In the genomic region with DNA sequence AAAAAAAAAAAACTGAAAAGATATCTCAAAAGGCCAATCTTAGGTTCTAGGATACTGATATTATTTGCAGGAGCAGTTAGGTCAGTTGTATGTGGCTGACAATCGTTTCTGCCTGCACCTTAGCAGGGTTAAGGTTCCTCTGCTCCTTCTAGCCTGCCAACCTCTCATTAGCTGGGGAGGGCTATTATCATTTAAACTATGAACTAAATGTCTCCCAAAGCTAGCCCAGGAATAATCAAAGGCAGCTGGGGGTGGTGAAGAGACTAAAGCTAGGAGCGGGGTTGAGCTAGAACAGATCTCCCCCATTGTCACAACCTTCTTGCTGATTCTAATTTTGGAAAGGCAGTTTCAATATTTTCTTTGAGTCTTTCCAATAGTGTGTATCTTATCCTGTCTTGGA, we compare ENCODE assay signal across 16 cellular contexts.
DNase-seq lines count a peak whose midpoint lies in the region; ATAC-seq, FAIRE-seq and TF ChIP-seq lines count a peak whose summit lies in the region.
"Had no signal": no experiment of that assay in that cellular context is flagged by ENCODE, and none has a peak within 500 bp of the region (broad histone marks: within the 10 kb centered on the region; RNA-seq: fewer than 3 reads in every experiment).

No MANE protein-coding gene starts in this region.

- FAIRE-seq in HepG2 (lab: Jason Lieb, UNC): no peak

- BruUV-seq in HepG2 (replicated peaks; lab: Mats Ljungman, UMichigan): no TSS peak

- peaks cover 3% of the 10 kb centered on the region for H3K9me3 ChIP-seq in DND-41 (ENCODE audit: insufficient read depth, low read length, severe bottlenecking)
- peaks cover 15% of the 10 kb centered on the region; the same call in 1 of the 2 replicates for H3K9me3 ChIP-seq in NT2/D1 (ENCODE audit: insufficient read depth, low read length)
- H3K9me3 ChIP-seq in esophagus muscularis mucosa: no peaks in the 10 kb centered on the region
- no peaks in the 10 kb centered on the region for H3K9me3 ChIP-seq in HepG2 (ENCODE audit: low read length)
- H3K9me3 ChIP-seq: SJSA1 had no signal

- intact Hi-C loops in esophagus muscularis mucosa (cut with DNase I): no loop called here
- intact Hi-C loops in HepG2 (cut with micrococcal nuclease; ENCODE audit: unreplicated experiment): no loop called here

- TF ChIP-seq CTCF in DND-41 (IDR thresholded peaks at IDR 0.05; ENCODE audit: borderline replicate concordance, extremely low read depth, low read length, poor library complexity, severe bottlenecking): no peak
- TF ChIP-seq CTCF in esophagus muscularis mucosa (IDR thresholded peaks at IDR 0.05): no peak
- TF ChIP-seq CTCF in HepG2 (CRISPR knock-in tag; IDR thresholded peaks at IDR 0.05): no peak

- TF ChIP-seq RAD21 in HepG2 (CRISPR knock-in tag; IDR thresholded peaks at IDR 0.05): no peak

- H3K27me3 ChIP-seq in DND-41 (ENCODE audit: insufficient read depth, low read length, poor library complexity): no peaks in the 10 kb centered on the region
- no peaks in the 10 kb centered on the region for H3K27me3 ChIP-seq in H7 (ENCODE audit: control insufficient read depth, insufficient read depth, low read length)
- H3K27me3 ChIP-seq in NT2/D1 (ENCODE audit: insufficient read depth, insufficient read length): no peaks in the 10 kb centered on the region
- no peaks in the 10 kb centered on the region for H3K27me3 ChIP-seq in esophagus muscularis mucosa
- no peaks in the 10 kb centered on the region for H3K27me3 ChIP-seq in HepG2 (ENCODE audit: control insufficient read depth in 1 of 2, insufficient read depth in 2 of 2, low read length in 2 of 2)
- H3K27me3 ChIP-seq: SJSA1 had no signal

- WGBS in esophagus muscularis mucosa: 78% methylated on average over 2 of the region's 2 CpGs
- 19% methylated on average over 2 of the region's 2 CpGs for WGBS in HepG2 (ENCODE audit: low lambda C conversion rate)

- ATAC-seq in DND-41 (ENCODE audit: insufficient read depth, low read depth) (no peak), HepG2 (no peak)

- TF ChIP-seq EP300 in esophagus muscularis mucosa (IDR thresholded peaks at IDR 0.05) (no peak), HepG2 (IDR thresholded peaks at IDR 0.05; ENCODE audit: low read depth in 2 of 2, low read length in 2 of 2) (no peak), HepG2 (CRISPR knock-in tag; IDR thresholded peaks at IDR 0.05; ENCODE audit: borderline replicate concordance) (no peak)

- in situ Hi-C loops in HepG2 (cut with HindIII; ENCODE audit: extremely low pct_ligation_motif_present, low pct_unique_long_range_greater_than_20kb): no loop called here

- no peak overlapping the region for H3K4me3 ChIP-seq in DND-41 (ENCODE audit: low read depth in 1 of 2, low read length in 2 of 2)
- no peak overlapping the region for H3K4me3 ChIP-seq in H7 (ENCODE audit: insufficient read depth, low read depth, low read length)
- no peak overlapping the region for H3K4me3 ChIP-seq in NT2/D1 (ENCODE audit: insufficient read length, low read depth)
- H3K4me3 ChIP-seq in esophagus muscularis mucosa: no peak overlapping the region
- H3K4me3 ChIP-seq in HepG2 (replicated peaks in 1 of 3; ENCODE audit: insufficient read depth in 1 of 3, low read depth in 2 of 3, low read length in 3 of 3): no peak overlapping the region
- H3K4me3 ChIP-seq: SJSA1 had no signal

- DNase-seq in DND-41 (no peak), H7 (peak; percentile 48), NT2/D1 (ENCODE audit: low read depth, low spot score) (peak; percentile 61), esophagus muscularis mucosa (ENCODE audit: extremely low spot score) (peak; percentile 8), cerebellar nuclear complex (lab: John Stamatoyannopoulos, UW) (no peak), RPMI8226 (no peak), substantia nigra (lab: John Stamatoyannopoulos, UW) (no peak), HepG2 (ENCODE audit: low spot score) (no peak)
- DNase-seq: Calu3; CD4-positive, alpha-beta T cell; GOT3; MV-4-11; NCI-H2171; NCI-H446; PC-9 had no signal

- H3K36me3 ChIP-seq in DND-41 (ENCODE audit: insufficient read depth, low read length): no peaks in the 10 kb centered on the region
- no peaks in the 10 kb centered on the region for H3K36me3 ChIP-seq in H7 (replicated peaks; ENCODE audit: control insufficient read depth, insufficient read depth, low read length)
- H3K36me3 ChIP-seq in NT2/D1 (ENCODE audit: insufficient read depth, insufficient read length, low read length): no peaks in the 10 kb centered on the region
- H3K36me3 ChIP-seq in esophagus muscularis mucosa: no peaks in the 10 kb centered on the region
- no peaks in the 10 kb centered on the region for H3K36me3 ChIP-seq in HepG2 (replicated peaks in 1 of 2; ENCODE audit: control insufficient read depth in 1 of 2, insufficient read depth in 2 of 2, low read length in 2 of 2)
- H3K36me3 ChIP-seq: SJSA1 had no signal

- H2AFZ ChIP-seq in DND-41 (ENCODE audit: low read depth, low read length): peak overlapping the region; percentile 79; the same call in 1 of the 2 replicates
- H2AFZ ChIP-seq in HepG2 (ENCODE audit: low read length): no peak overlapping the region

- POLR2A ChIA-PET in HepG2 (lab: Yijun Ruan, JAX): no interaction called here

- H3K79me2 ChIP-seq in DND-41 (ENCODE audit: insufficient read depth, low read length): no peaks in the 10 kb centered on the region
- H3K79me2 ChIP-seq in HepG2 (ENCODE audit: insufficient read depth, low read length): no peaks in the 10 kb centered on the region

- CTCF ChIA-PET in HepG2 (lab: Yijun Ruan, JAX; ENCODE audit: low intra/inter-chr PET ratio, low total read pairs): no interaction called here

- H3K4me2 ChIP-seq in DND-41 (ENCODE audit: insufficient read depth, low read length) (no peak overlapping the region), HepG2 (ENCODE audit: low read depth, low read length) (no peak overlapping the region)

- H4K20me1 ChIP-seq in DND-41 (ENCODE audit: insufficient read depth, low read length): no peaks in the 10 kb centered on the region
- no peaks in the 10 kb centered on the region for H4K20me1 ChIP-seq in HepG2 (ENCODE audit: insufficient read depth, low read length)

- H3K9ac ChIP-seq in DND-41 (ENCODE audit: low read depth, low read length): no peak overlapping the region
- H3K9ac ChIP-seq in NT2/D1 (ENCODE audit: insufficient read length, low read depth): no peak overlapping the region
- H3K9ac ChIP-seq in HepG2 (ENCODE audit: insufficient read depth, low read depth, low read length): no peak overlapping the region

- H3K27ac ChIP-seq in DND-41 (ENCODE audit: low read length) (no peak overlapping the region), esophagus muscularis mucosa (replicated peaks in 1 of 4) (no peak overlapping the region), substantia nigra (ENCODE audit: low read depth, low read length, poor library complexity, severe bottlenecking) (no peak overlapping the region), HepG2 (ENCODE audit: extremely low read length, insufficient read depth, low read length) (no peak overlapping the region)
- H3K27ac ChIP-seq: PC-9, SJSA1 had no signal

- H3K4me1 ChIP-seq in DND-41 (ENCODE audit: insufficient read depth, low read length): peaks cover 9% of the 10 kb centered on the region
- no peaks in the 10 kb centered on the region for H3K4me1 ChIP-seq in NT2/D1 (ENCODE audit: insufficient read depth, insufficient read length)
- no peaks in the 10 kb centered on the region for H3K4me1 ChIP-seq in esophagus muscularis mucosa
- no peaks in the 10 kb centered on the region for H3K4me1 ChIP-seq in HepG2 (ENCODE audit: insufficient read depth, low read length)
- H3K4me1 ChIP-seq: SJSA1 had no signal

- TF ChIP-seq POLR2A in esophagus muscularis mucosa (IDR thresholded peaks at IDR 0.05; ENCODE audit: low read depth): no peak
- TF ChIP-seq POLR2A in HepG2 (IDR thresholded peaks at IDR 0.05; ENCODE audit: insufficient read depth in 1 of 2, low read depth in 2 of 2, low read length in 2 of 2): no peak

TF ChIP-seq in HepG2, 621 proteins besides CTCF, POLR2A, EP300 and RAD21:
- no peak for TF ChIP-seq ZNF557 (CRISPR knock-in tag; IDR thresholded peaks at IDR 0.05)
- TF ChIP-seq, protein P1, sequence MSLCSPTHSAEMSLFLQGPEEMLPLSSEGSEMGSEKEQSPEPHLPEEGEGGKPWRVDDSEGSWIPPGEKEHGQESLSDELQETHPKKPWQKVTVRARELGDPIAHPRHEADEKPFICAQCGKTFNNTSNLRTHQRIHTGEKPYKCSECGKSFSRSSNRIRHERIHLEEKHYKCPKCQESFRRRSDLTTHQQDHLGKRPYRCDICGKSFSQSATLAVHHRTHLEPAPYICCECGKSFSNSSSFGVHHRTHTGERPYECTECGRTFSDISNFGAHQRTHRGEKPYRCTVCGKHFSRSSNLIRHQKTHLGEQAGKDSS (CRISPR knock-in tag; IDR thresholded peaks at IDR 0.05; ENCODE audit: borderline replicate concordance, low read depth): no peak
- TF ChIP-seq, protein P2, sequence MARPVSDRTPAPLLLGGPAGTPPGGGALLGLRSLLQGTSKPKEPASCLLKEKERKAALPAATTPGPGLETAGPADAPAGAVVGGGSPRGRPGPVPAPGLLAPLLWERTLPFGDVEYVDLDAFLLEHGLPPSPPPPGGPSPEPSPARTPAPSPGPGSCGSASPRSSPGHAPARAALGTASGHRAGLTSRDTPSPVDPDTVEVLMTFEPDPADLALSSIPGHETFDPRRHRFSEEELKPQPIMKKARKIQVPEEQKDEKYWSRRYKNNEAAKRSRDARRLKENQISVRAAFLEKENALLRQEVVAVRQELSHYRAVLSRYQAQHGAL (CRISPR knock-in tag; IDR thresholded peaks at IDR 0.05; ENCODE audit: not compliant biosample characterization): no peak
- TF ChIP-seq NFKBIZ (CRISPR knock-in tag; IDR thresholded peaks at IDR 0.05): no peak

Comparison
In these comparisons a context has a peak if more than half of its experiments do, and no peak if none do; other contexts are left out.
1. DNase-seq: peak in H7 (single experiment), NT2/D1 (single experiment) and esophagus muscularis mucosa (single experiment); none in DND-41 (single experiment), cerebellar nuclear complex (0 of 2), RPMI8226 (single experiment), substantia nigra (0 of 49) and HepG2 (single experiment).